ENCODE assay signal across 9 cellular contexts in the genomic region with DNA sequence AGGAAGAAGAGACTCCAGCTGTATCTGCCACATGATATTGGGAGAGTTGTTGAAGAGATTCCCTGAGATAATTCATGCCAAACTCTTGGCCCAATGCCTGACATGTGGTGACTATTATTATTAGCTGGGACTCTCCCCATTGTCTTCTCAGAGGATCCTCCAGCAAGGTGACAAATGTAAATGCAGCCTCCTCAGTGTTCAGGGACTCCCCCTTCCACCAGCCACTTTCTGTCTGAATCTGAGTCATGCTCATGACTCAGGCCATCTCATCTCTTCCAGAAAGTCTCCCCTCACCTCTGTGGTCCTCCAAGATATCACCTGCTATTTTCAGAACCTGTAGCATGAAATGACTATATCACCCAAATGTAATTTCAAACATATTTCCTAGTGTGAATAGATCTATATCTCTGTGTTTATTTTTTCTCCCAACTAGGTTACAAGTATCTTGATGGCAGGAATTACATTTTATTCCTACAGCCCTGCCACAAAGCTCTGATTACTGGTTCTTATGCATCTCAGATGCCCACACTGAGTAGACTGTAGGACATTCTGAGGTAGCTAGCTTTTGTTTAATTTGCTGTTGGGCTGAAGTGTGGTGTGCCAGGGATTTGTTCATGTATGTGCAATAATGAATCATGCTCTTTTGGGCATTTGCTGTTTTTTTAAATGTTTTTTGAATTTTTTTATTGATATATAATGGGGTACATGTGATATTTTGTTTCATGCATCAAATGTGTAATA.
DNase-seq lines count a peak whose midpoint lies in the region; ATAC-seq, FAIRE-seq and TF ChIP-seq lines count a peak whose summit lies in the region.
"Had no signal": no experiment of that assay in that cellular context is flagged by ENCODE, and none has a peak within 500 bp of the region (broad histone marks: within the 10 kb centered on the region; RNA-seq: fewer than 3 reads in every experiment).

No MANE protein-coding gene starts in this region.

- peak overlapping the region; percentile 96 for H3K27ac Mint-ChIP-seq in activated T-cell treated with anti-CD3 and anti-CD28 coated beads, Interleukin-2, amount 50 U/mL, for 24 hours
- H3K27ac Mint-ChIP-seq in chondrocyte (ENCODE audit: unreplicated experiment), result no peak overlapping the region

- no peak for TF ChIP-seq EP300 in A549 (IDR thresholded peaks at IDR 0.05)

- ATAC-seq in A549, result peak; percentile 63 to 75; a peak in 5 of 6 replicates
- ATAC-seq in GM19395 (IDR thresholded peaks at IDR 0.05; ENCODE audit: unreplicated experiment), result peak; percentile 90
- peak; percentile 82 for ATAC-seq in HG03342 (IDR thresholded peaks at IDR 0.05; ENCODE audit: unreplicated experiment)

- peaks cover 32% of the 10 kb centered on the region for H3K27me3 Mint-ChIP-seq in activated T-cell treated with anti-CD3 and anti-CD28 coated beads, Interleukin-2, amount 50 U/mL, for 24 hours
- H3K27me3 Mint-ChIP-seq in chondrocyte (ENCODE audit: low read depth), result peaks cover 17% of the 10 kb centered on the region

- no peak for TF ChIP-seq RAD21 in A549 (conservative IDR thresholded peaks at IDR 0.05 in 1 of 2, IDR thresholded peaks at IDR 0.05 in 1 of 2)

- no peak for TF ChIP-seq POLR2A in A549 (IDR thresholded peaks at IDR 0.05; ENCODE audit: low read length)

- H3K4me1 ChIP-seq in A549, result peaks cover 36% of the 10 kb centered on the region

- DNase-seq in A549 (ENCODE audit: low read depth in 1 of 2, low spot score in 1 of 2) (peak; percentile 35 to 60), NCI-H524 treated with DMSO at 0.1 percent for 48 hours (lab: John Stamatoyannopoulos, UW) (no peak), chondrocyte (ENCODE audit: low spot score) (no peak), NCI-H1694 (lab: John Stamatoyannopoulos, UW) (no peak)
- peak; percentile 52 for DNase-seq in activated T-cell treated with anti-CD3 and anti-CD28 coated beads, Interleukin-2, amount 50 U/mL, for 24 hours
- peak; percentile 79 for DNase-seq in stimulated activated CD4-positive, alpha-beta T cell treated with anti-CD3 and anti-CD28 coated beads, Interleukin-1b, Interleukin-23, amount 100 ng/mL, for 48 hours

- H3K27ac ChIP-seq in A549, result 0 out of 6 replicates have a peak overlapping the region, but pooled peaks of 1 of the 2 experiments have one; percentile 5
- H3K27ac ChIP-seq: neutrophil had no signal

- no peak for TF ChIP-seq CTCF in A549 (IDR thresholded peaks at IDR 0.05)
- no peak for TF ChIP-seq CTCF in chondrocyte (IDR thresholded peaks at IDR 0.05)

- peak overlapping the region; percentile 39 for H3K4me3 Mint-ChIP-seq in activated T-cell treated with anti-CD3 and anti-CD28 coated beads, Interleukin-2, amount 50 U/mL, for 24 hours
- H3K4me3 Mint-ChIP-seq in chondrocyte (ENCODE audit: unreplicated experiment), result no peak overlapping the region

- H3K4me1 Mint-ChIP-seq in activated T-cell treated with anti-CD3 and anti-CD28 coated beads, Interleukin-2, amount 50 U/mL, for 24 hours (ENCODE audit: low read depth), result peaks cover 51% of the 10 kb centered on the region
- peaks cover 12% of the 10 kb centered on the region for H3K4me1 Mint-ChIP-seq in chondrocyte (ENCODE audit: low read depth)

- no peaks in the 10 kb centered on the region for H3K36me3 Mint-ChIP-seq in activated T-cell treated with anti-CD3 and anti-CD28 coated beads, Interleukin-2, amount 50 U/mL, for 24 hours (ENCODE audit: low read depth)
- H3K36me3 Mint-ChIP-seq in chondrocyte (ENCODE audit: low read depth), result no peaks in the 10 kb centered on the region

- no peak overlapping the region for H3K4me3 ChIP-seq in A549

- CTCF ChIA-PET in A549 (lab: Yijun Ruan, JAX), result interaction anchor here (0.7 to 8.8 kb wide), 3 partner anchors 14 to 125 kb away, joined by 3 to 70 read pairs (median 3); no protein-coding TSS in a partner anchor

- no peaks in the 10 kb centered on the region for H3K9me3 Mint-ChIP-seq in activated T-cell treated with anti-CD3 and anti-CD28 coated beads, Interleukin-2, amount 50 U/mL, for 24 hours
- H3K9me3 Mint-ChIP-seq in chondrocyte (ENCODE audit: low read depth), result no peaks in the 10 kb centered on the region

- peak; percentile 80 for FAIRE-seq in A549 (lab: Jason Lieb, UNC)

- H3K4me2 ChIP-seq in A549, result peak overlapping the region; percentile 12; the same call in 1 of the 3 replicates

- no peaks in the 10 kb centered on the region for H3K9me3 ChIP-seq in A549
- H3K9me3 ChIP-seq: neutrophil had no signal

- POLR2A ChIA-PET in A549 (lab: Yijun Ruan, JAX), result no interaction called here

TF ChIP-seq in A549, 52 proteins besides CTCF, POLR2A, EP300 and RAD21:
- peak; percentile 65 for TF ChIP-seq FOSL2 (IDR thresholded peaks at IDR 0.05)
- TF ChIP-seq FOSL2 (CRISPR knock-in tag; IDR thresholded peaks at IDR 0.05), result peak; percentile 63
- no peak for TF ChIP-seq MAZ (IDR thresholded peaks at IDR 0.05; ENCODE audit: borderline replicate concordance, low read depth, low read length)
- TF ChIP-seq CHD4 (IDR thresholded peaks at IDR 0.05; ENCODE audit: borderline replicate concordance), result no peak
- 0 out of 3 replicates have a peak, but pooled peaks have one; percentile 40 for TF ChIP-seq BCL3 (IDR thresholded peaks at IDR 0.05)
- no peak for TF ChIP-seq JUN (IDR thresholded peaks at IDR 0.05)
- TF ChIP-seq JUNB (IDR thresholded peaks at IDR 0.05), result peak; percentile 35
- no peak for TF ChIP-seq PBX3 (IDR thresholded peaks at IDR 0.05)

Comparison
In these comparisons a context has a peak if more than half of its experiments do, and no peak if none do; other contexts are left out.
1. DNase-seq: peak in A549 (2 of 2), activated T-cell treated with anti-CD3 and anti-CD28 coated beads, Interleukin-2, amount 50 U/mL, for 24 hours (single experiment) and stimulated activated CD4-positive, alpha-beta T cell treated with anti-CD3 and anti-CD28 coated beads, Interleukin-1b, Interleukin-23, amount 100 ng/mL, for 48 hours (single experiment); none in NCI-H524 treated with DMSO at 0.1 percent for 48 hours (single experiment), chondrocyte (single experiment) and NCI-H1694 (single experiment).
2. Peak in every context shown above with its lines, with median percentiles within 50 percentile points of each other: ATAC-seq.